Comparison of ENCODE assay signal across 33 cellular contexts in the genomic region with DNA sequence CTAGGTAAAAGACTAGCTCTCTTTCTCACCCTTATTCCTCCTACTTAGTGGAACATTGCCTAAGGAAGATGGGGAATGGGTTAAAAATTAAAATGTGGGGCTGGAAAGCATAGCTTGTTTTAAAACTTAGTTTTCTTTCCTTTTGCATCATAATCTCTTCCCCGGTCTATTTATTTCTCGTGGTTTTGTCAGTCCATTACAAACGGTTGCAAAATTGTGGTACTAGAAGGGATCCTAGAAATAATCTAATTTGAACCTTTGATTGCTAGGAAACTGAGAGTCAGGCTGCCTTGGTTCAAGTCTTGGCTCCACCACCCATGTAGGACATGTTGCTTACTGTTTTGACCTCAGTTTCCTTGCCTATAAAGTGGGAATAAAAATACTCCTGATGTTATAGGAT. TPM values are rescaled to one million over a fixed set of nuclear protein-coding genes. Genes with fewer than 3 reads are reported as not detected.
DNase-seq lines count a peak whose midpoint lies in the region; ATAC-seq and TF ChIP-seq lines count a peak whose summit lies in the region.
"Had no signal": no experiment of that assay in that cellular context is flagged by ENCODE, and none has a peak within 500 bp of the region (broad histone marks: within the 10 kb centered on the region; RNA-seq: fewer than 3 reads in every experiment).

No MANE protein-coding gene starts in this region.

- no peaks in the 10 kb centered on the region for H3K27me3 ChIP-seq in RWPE2 (ENCODE audit: insufficient read depth, poor library complexity, severe bottlenecking)
- H3K27me3 ChIP-seq in foreskin keratinocyte, result no peaks in the 10 kb centered on the region
- H3K27me3 ChIP-seq: esophagus muscularis mucosa, left lung, right lobe of liver, testis had no signal

- no peak overlapping the region for H3K4me3 ChIP-seq in AG10803 (ENCODE audit: low read length)
- peak overlapping the region; percentile 34 for H3K4me3 ChIP-seq in HFF-Myc (replicated peaks; ENCODE audit: low read depth, low read length)
- H3K4me3 ChIP-seq in RWPE2 (ENCODE audit: severe bottlenecking), result no peak overlapping the region
- H3K4me3 ChIP-seq: coronary artery, esophagus muscularis mucosa, HAP-1, left lung, right lobe of liver, testis had no signal

- peaks cover 68% of the 10 kb centered on the region for H3K27me3 Mint-ChIP-seq in stimulated activated memory B cell treated with anti-CD40 and anti-IgM and Interleukin-4, amounts not matched to agents 10 μg/mL and 1 μg/mL and 100 μg/mL, for 72 hours
- H3K27me3 Mint-ChIP-seq: activated naive CD4-positive, alpha-beta T cell treated with anti-CD3 and anti-CD28 coated beads, Interleukin-2, amount 50 U/mL, for 24 hours had no signal

- H3K9me3 Mint-ChIP-seq in stimulated activated memory B cell treated with anti-CD40 and anti-IgM and Interleukin-4, amounts not matched to agents 10 μg/mL and 1 μg/mL and 100 μg/mL, for 72 hours, result no peaks in the 10 kb centered on the region
- H3K9me3 Mint-ChIP-seq: activated CD4-positive, alpha-beta memory T cell treated with anti-CD3 and anti-CD28 coated beads for 36 hours; activated T-helper 17 cell treated with anti-CD3 and anti-CD28 coated beads, Interleukin-2, amount 50 U/mL, for 72 hours had no signal

- no peak overlapping the region for H3K4me3 Mint-ChIP-seq in stimulated activated memory B cell treated with anti-CD40 and anti-IgM and Interleukin-4, amounts not matched to agents 10 μg/mL and 1 μg/mL and 100 μg/mL, for 72 hours
- H3K4me3 Mint-ChIP-seq: activated CD4-positive, alpha-beta memory T cell treated with anti-CD3 and anti-CD28 coated beads for 36 hours; activated naive CD4-positive, alpha-beta T cell treated with anti-CD3 and anti-CD28 coated beads, Interleukin-2, amount 50 U/mL, for 24 hours; activated T-helper 17 cell treated with anti-CD3 and anti-CD28 coated beads, Interleukin-2, amount 50 U/mL, for 72 hours; effector memory CD8-positive, alpha-beta T cell had no signal

- H3K9me3 ChIP-seq in RWPE2 (ENCODE audit: severe bottlenecking), result no peaks in the 10 kb centered on the region
- H3K9me3 ChIP-seq: esophagus muscularis mucosa, HAP-1, left lung, neutrophil, right lobe of liver, testis had no signal

- H3K4me1 Mint-ChIP-seq in stimulated activated memory B cell treated with anti-CD40 and anti-IgM and Interleukin-4, amounts not matched to agents 10 μg/mL and 1 μg/mL and 100 μg/mL, for 72 hours, result no peaks in the 10 kb centered on the region

- TF ChIP-seq CTCF in AG10803 (conservative IDR thresholded peaks at IDR 0.05; ENCODE audit: low read length), result no peak
- no peak for TF ChIP-seq CTCF in HFF-Myc (IDR thresholded peaks at IDR 0.05; ENCODE audit: low read depth, low read length, missing control alignments)
- no peak for TF ChIP-seq CTCF in RWPE2 (IDR thresholded peaks at IDR 0.05; ENCODE audit: poor library complexity, severe bottlenecking)
- TF ChIP-seq CTCF in foreskin keratinocyte (conservative IDR thresholded peaks at IDR 0.05), result no peak

- H3K36me3 Mint-ChIP-seq in stimulated activated memory B cell treated with anti-CD40 and anti-IgM and Interleukin-4, amounts not matched to agents 10 μg/mL and 1 μg/mL and 100 μg/mL, for 72 hours, result no peaks in the 10 kb centered on the region
- H3K36me3 Mint-ChIP-seq: activated CD4-positive, alpha-beta memory T cell treated with anti-CD3 and anti-CD28 coated beads for 36 hours; activated naive CD4-positive, alpha-beta T cell treated with anti-CD3 and anti-CD28 coated beads, Interleukin-2, amount 50 U/mL, for 24 hours had no signal

- DNase-seq in AG10803 (ENCODE audit: low read depth), result peak; percentile 5
- DNase-seq in HFF-Myc (ENCODE audit: extremely low read depth, low read depth), result no peak
- no peak for DNase-seq in RWPE2 (ENCODE audit: low spot score)
- DNase-seq in foreskin keratinocyte, result no peak
- no peak for DNase-seq in stimulated activated CD8-positive, alpha-beta memory T cell treated with anti-CD3 and anti-CD28 coated beads, Interleukin-4, amount 100 ng/mL, for 48 hours
- DNase-seq: activated CD4-positive, alpha-beta memory T cell treated with anti-CD3 and anti-CD28 coated beads for 36 hours; activated CD4-positive, CD25-positive, alpha-beta regulatory T cell treated with anti-CD3 and anti-CD28 coated beads, Interleukin-2, amount 50 U/mL, for 72 hours; activated CD8-positive, alpha-beta memory T cell treated with anti-CD3 and anti-CD28 coated beads, Interleukin-2, amount 50 U/mL, for 48 hours; C1 segment of cervical spinal cord; DND-41; effector memory CD8-positive, alpha-beta T cell; hypothalamus; left lung; NCI-H1092; NCI-H1694 treated with DMSO at 0.1 percent for 48 hours; NCI-H2171 treated with DMSO at 0.1 percent for 48 hours; NCI-H510A treated with DMSO at 0.1 percent for 48 hours; right lobe of liver; stimulated activated naive CD8-positive, alpha-beta T cell treated with anti-CD3 and anti-CD28 coated beads, Interleukin-15, Interleukin-2, amounts not matched to agents 100 U/mL and 50 U/mL, for 24 hours; testis had no signal

- no peak overlapping the region for H3K27ac Mint-ChIP-seq in stimulated activated memory B cell treated with anti-CD40 and anti-IgM and Interleukin-4, amounts not matched to agents 10 μg/mL and 1 μg/mL and 100 μg/mL, for 72 hours
- H3K27ac Mint-ChIP-seq: activated CD4-positive, alpha-beta memory T cell treated with anti-CD3 and anti-CD28 coated beads for 36 hours; activated naive CD4-positive, alpha-beta T cell treated with anti-CD3 and anti-CD28 coated beads, Interleukin-2, amount 50 U/mL, for 24 hours; activated T-helper 17 cell treated with anti-CD3 and anti-CD28 coated beads, Interleukin-2, amount 50 U/mL, for 72 hours; effector memory CD8-positive, alpha-beta T cell had no signal

- H3K36me3 ChIP-seq in RWPE2 (ENCODE audit: low read depth), result no peaks in the 10 kb centered on the region
- H3K36me3 ChIP-seq: esophagus muscularis mucosa, HAP-1, left lung, neutrophil, right lobe of liver had no signal

- H3K4me1 ChIP-seq in RWPE2 (ENCODE audit: insufficient read depth, poor library complexity, severe bottlenecking), result peaks cover 49% of the 10 kb centered on the region
- H3K4me1 ChIP-seq in foreskin keratinocyte, result peaks cover 30% of the 10 kb centered on the region
- H3K4me1 ChIP-seq: esophagus muscularis mucosa, HAP-1, left lung, right lobe of liver, testis had no signal

- ATAC-seq in RWPE2 (ENCODE audit: low read depth) (no peak), foreskin keratinocyte (no peak), HG03196 (IDR thresholded peaks at IDR 0.05; ENCODE audit: unreplicated experiment) (no peak), GM19463 (IDR thresholded peaks at IDR 0.05; ENCODE audit: unreplicated experiment) (no peak)
- no peak for ATAC-seq in stimulated activated memory B cell treated with anti-CD40 and anti-IgM and Interleukin-4, amounts not matched to agents 10 μg/mL and 1 μg/mL and 100 μg/mL, for 72 hours
- ATAC-seq: activated T-helper 17 cell treated with anti-CD3 and anti-CD28 coated beads, Interleukin-2, amount 50 U/mL, for 72 hours; effector memory CD8-positive, alpha-beta T cell; right lobe of liver; stimulated activated naive CD8-positive, alpha-beta T cell treated with anti-CD3 and anti-CD28 coated beads, Interleukin-15, Interleukin-2, amounts not matched to agents 100 U/mL and 50 U/mL, for 24 hours had no signal

- H3K27ac ChIP-seq in RWPE2 (ENCODE audit: poor library complexity, severe bottlenecking) (peak overlapping the region; percentile 70), foreskin keratinocyte (peak overlapping the region; percentile 54)
- H3K27ac ChIP-seq: coronary artery, esophagus muscularis mucosa, HL-60, left lung, neutrophil, right lobe of liver, testis had no signal

RNA-seq across cellular contexts. Expression of gene IL31RA, which starts 1.3 kb away (rescaled TPM):
- total RNA-seq in foreskin keratinocyte, result 3.4 and 5.7 TPM in 2 replicates
- 1.0 and 1.7 TPM in 2 replicates for polyA plus RNA-seq in foreskin keratinocyte
- total RNA-seq: mesenteric fat pad, posterior vena cava, right lobe of liver, SK-MEL-5 had no signal
